In the genomic region with DNA sequence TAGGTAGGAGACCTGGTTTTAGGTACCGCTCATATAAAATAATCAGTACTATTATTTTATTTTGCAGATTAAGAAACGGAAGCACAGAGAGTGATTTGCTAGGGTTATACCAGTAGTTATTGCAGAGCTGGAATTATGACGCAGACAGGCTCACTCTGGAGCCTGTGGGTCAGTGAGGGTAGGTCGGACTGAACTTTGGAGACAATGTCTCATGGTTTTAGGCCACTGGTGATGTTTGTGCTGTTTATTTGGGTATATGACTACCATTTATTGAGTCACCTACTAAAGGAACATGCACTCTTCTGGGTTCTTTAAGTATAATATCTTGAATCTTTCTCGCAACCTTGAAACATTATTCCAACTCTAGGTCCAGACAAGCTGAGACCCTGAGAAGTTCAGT, we compare ENCODE assay signal across 32 cellular contexts. TPM values are rescaled to one million over a fixed set of nuclear protein-coding genes. Genes with fewer than 3 reads are reported as not detected.
"Had no signal": no experiment of that assay in that cellular context is flagged by ENCODE, and none has a peak within 500 bp of the region (broad histone marks: within the 10 kb centered on the region; RNA-seq: fewer than 3 reads in every experiment).

No MANE protein-coding gene starts in this region.

- FAIRE-seq: astrocyte, kidney, pancreas had no signal

- H3K9me3 ChIP-seq: gastrocnemius medialis, pancreas, psoas muscle, stomach, tibial artery, upper lobe of right lung had no signal

- ATAC-seq: activated T-cell treated with anti-CD3 and anti-CD28 coated beads, Interleukin-2, amount 50 U/mL, for 72 hours; esophagus mucosa; gastrocnemius medialis; left colon; naive thymus-derived CD4-positive, alpha-beta T cell; pancreas; psoas muscle; stimulated activated memory B cell treated with anti-CD40 and anti-IgM and Interleukin-4, amounts not matched to agents 10 μg/mL and 1 μg/mL and 100 μg/mL, for 72 hours; upper lobe of right lung; WTC11 had no signal

- H3K4me2 ChIP-seq: smooth muscle cell had no signal

- H3K27ac ChIP-seq: brain microvascular endothelial cell, gastrocnemius medialis, psoas muscle, tibial artery, upper lobe of right lung had no signal

- DNase-seq: activated CD4-positive, alpha-beta T cell treated with anti-CD3 and anti-CD28 coated beads for 1 hour; activated CD4-positive, alpha-beta T cell treated with anti-CD3 and anti-CD28 coated beads, Interleukin-2, amount 50 U/mL, for 1 hour; activated effector memory CD4-positive, alpha-beta T cell treated with Interleukin-2 at 50 U/mL for 16 hours; activated naive CD4-positive, alpha-beta T cell treated with anti-CD3 and anti-CD28 coated beads for 36 hours; activated naive CD8-positive, alpha-beta T cell treated with anti-CD3 and anti-CD28 coated beads for 36 hours; activated T-cell treated with anti-CD3 and anti-CD28 coated beads for 4 hours; activated T-cell treated with anti-CD3 and anti-CD28 coated beads, Interleukin-2, amount 50 U/mL, for 72 hours; amniotic stem cell; brain microvascular endothelial cell; endodermal cell; gastrocnemius medialis; hippocampal formation; kidney; left colon; midbrain; naive thymus-derived CD4-positive, alpha-beta T cell; pancreas; psoas muscle; stimulated activated CD4-positive, alpha-beta T cell treated with anti-CD3 and anti-CD28 coated beads, Interleukin-1b, Interleukin-23, amount 100 ng/mL, for 48 hours; stimulated activated CD4-positive, alpha-beta T cell treated with anti-CD3 and anti-CD28 coated beads, Interleukin-4, amount 100 ng/mL, for 4 hours; stimulated activated CD8-positive, alpha-beta memory T cell treated with anti-CD3 and anti-CD28 coated beads, Interleukin-4, amount 100 ng/mL, for 48 hours; stomach; SW 1271; T1000; tibial artery; upper lobe of right lung had no signal

- H3K27me3 ChIP-seq: brain microvascular endothelial cell, gastrocnemius medialis, pancreas, stomach, tibial artery, upper lobe of right lung had no signal

- H3K4me3 ChIP-seq: gastrocnemius medialis, pancreas, psoas muscle, smooth muscle cell, tibial artery, upper lobe of right lung had no signal

- H3K36me3 ChIP-seq: brain microvascular endothelial cell, gastrocnemius medialis, pancreas, tibial artery, upper lobe of right lung had no signal

RNA-seq across cellular contexts. Expression of a gene that starts 33.5 kb away (rescaled TPM):
- polyA plus RNA-seq: naive thymus-derived CD4-positive, alpha-beta T cell; neural cell had no signal
